In genomic region chr7:47391726-47392125, GRCh38 we compare ENCODE assay signal across 16 cellular contexts.
"Had no signal": no experiment of that assay in that cellular context is flagged by ENCODE, and none has a peak within 500 bp of the region (broad histone marks: within the 10 kb centered on the region; RNA-seq: fewer than 3 reads in every experiment).

No MANE protein-coding gene starts in this region.

- H3K36me3 Mint-ChIP-seq: activated naive CD4-positive, alpha-beta T cell treated with anti-CD3 and anti-CD28 coated beads, Interleukin-2, amount 50 U/mL, for 24 hours had no signal

- H3K36me3 ChIP-seq: neural progenitor cell had no signal

- H3K9me3 Mint-ChIP-seq: activated naive CD4-positive, alpha-beta T cell treated with anti-CD3 and anti-CD28 coated beads, Interleukin-2, amount 50 U/mL, for 24 hours; activated T-cell treated with anti-CD3 and anti-CD28 coated beads, Interleukin-2, amount 50 U/mL, for 4 hours; T-helper 1 cell treated with Interleukin-12 subunit alpha and Interleukin-12 subunit beta and Interleukin-4 antibody, amounts not matched to agents 30 μg/mL and 1 μg/mL, for 36 hours had no signal

- H3K4me1 ChIP-seq: neural progenitor cell, vagina had no signal

- H3K4me3 ChIP-seq: neural progenitor cell, psoas muscle, spleen, tibial artery, vagina had no signal

- H3K27me3 ChIP-seq: neural progenitor cell, spleen, tibial artery, vagina had no signal

- H3K4me1 Mint-ChIP-seq: activated naive CD4-positive, alpha-beta T cell treated with anti-CD3 and anti-CD28 coated beads, Interleukin-2, amount 50 U/mL, for 24 hours; neural progenitor cell had no signal

- H3K27ac ChIP-seq: neural progenitor cell, psoas muscle, tibial artery, vagina had no signal

- H3K27ac Mint-ChIP-seq: activated naive CD4-positive, alpha-beta T cell treated with anti-CD3 and anti-CD28 coated beads, Interleukin-2, amount 50 U/mL, for 24 hours; effector memory CD8-positive, alpha-beta T cell; neural progenitor cell; T-helper 1 cell treated with Interleukin-12 subunit alpha and Interleukin-12 subunit beta and Interleukin-4 antibody, amounts not matched to agents 30 μg/mL and 1 μg/mL, for 36 hours had no signal

- ATAC-seq: activated CD4-positive, CD25-positive, alpha-beta regulatory T cell treated with anti-CD3 and anti-CD28 coated beads, Interleukin-2, amount 50 U/mL, for 24 hours; activated T-cell treated with anti-CD3 and anti-CD28 coated beads, Interleukin-2, amount 50 U/mL, for 4 hours; effector memory CD8-positive, alpha-beta T cell had no signal

- DNase-seq: activated CD4-positive, alpha-beta T cell treated with anti-CD3 and anti-CD28 coated beads, Interleukin-2, amount 50 U/mL, for 1 hour; activated CD8-positive, alpha-beta memory T cell treated with anti-CD3 and anti-CD28 coated beads, Interleukin-2, amount 50 U/mL, for 4 hours; activated gamma-delta T cell; activated T-cell treated with anti-CD3 and anti-CD28 coated beads, Interleukin-2, amount 50 U/mL, for 4 hours; effector memory CD8-positive, alpha-beta T cell; mammary epithelial cell; spleen; stimulated activated CD8-positive, alpha-beta memory T cell treated with anti-CD3 and anti-CD28 coated beads, Interleukin-4, amount 100 ng/mL, for 48 hours; stimulated activated naive CD4-positive, alpha-beta T cell had no signal

- H3K9me3 ChIP-seq: psoas muscle, spleen, tibial artery, vagina had no signal

- H3K4me3 Mint-ChIP-seq: activated naive CD4-positive, alpha-beta T cell treated with anti-CD3 and anti-CD28 coated beads, Interleukin-2, amount 50 U/mL, for 24 hours; activated T-cell treated with anti-CD3 and anti-CD28 coated beads, Interleukin-2, amount 50 U/mL, for 4 hours; effector memory CD8-positive, alpha-beta T cell; neural progenitor cell; T-helper 1 cell treated with Interleukin-12 subunit alpha and Interleukin-12 subunit beta and Interleukin-4 antibody, amounts not matched to agents 30 μg/mL and 1 μg/mL, for 36 hours had no signal
